13 cellular contexts compared by ENCODE assay signal in genomic region chr6:3389390-3390167, GRCh38.
DNase-seq lines count a peak whose midpoint lies in the region; ATAC-seq and TF ChIP-seq lines count a peak whose summit lies in the region.
"Had no signal": no experiment of that assay in that cellular context is flagged by ENCODE, and none has a peak within 500 bp of the region (broad histone marks: within the 10 kb centered on the region; RNA-seq: fewer than 3 reads in every experiment).

No MANE protein-coding gene starts in this region.

- no peak overlapping the region for H3K27ac Mint-ChIP-seq in activated CD4-positive, alpha-beta T cell treated with anti-CD3 and anti-CD28 coated beads, Interleukin-2, amount 10 ng/mL, durations not matched to agents 7 days and 5 days

- H3K4me1 Mint-ChIP-seq in activated CD4-positive, alpha-beta T cell treated with anti-CD3 and anti-CD28 coated beads, Interleukin-2, amount 10 ng/mL, durations not matched to agents 7 days and 5 days, result no peaks in the 10 kb centered on the region

- POLR2A ChIA-PET in activated CD4-positive, alpha-beta T cell treated with anti-CD3 and anti-CD28 coated beads, Interleukin-2, amount 10 ng/mL, durations not matched to agents 7 days and 5 days (lab: Charles Lee), result no interaction called here

- H3K36me3 Mint-ChIP-seq in activated CD4-positive, alpha-beta T cell treated with anti-CD3 and anti-CD28 coated beads, Interleukin-2, amount 10 ng/mL, durations not matched to agents 7 days and 5 days (ENCODE audit: low read depth), result no peaks in the 10 kb centered on the region

- H3K4me3 ChIP-seq in esophagus (ENCODE audit: low read depth in 1 of 2, low read length in 2 of 2), result no peak overlapping the region
- H3K4me3 ChIP-seq in lower lobe of right lung, result no peak overlapping the region
- no peak overlapping the region for H3K4me3 ChIP-seq in thyroid gland (replicated peaks in 1 of 3)
- H3K4me3 ChIP-seq: heart right ventricle had no signal

- no peaks in the 10 kb centered on the region for H3K27me3 Mint-ChIP-seq in activated CD4-positive, alpha-beta T cell treated with anti-CD3 and anti-CD28 coated beads, Interleukin-2, amount 10 ng/mL, durations not matched to agents 7 days and 5 days

- H3K27me3 ChIP-seq in esophagus (ENCODE audit: control insufficient read depth in 1 of 2, insufficient read depth in 2 of 2, low read length in 2 of 2) (no peaks in the 10 kb centered on the region), lower lobe of right lung (ENCODE audit: low read depth) (no peaks in the 10 kb centered on the region), thyroid gland (no peaks in the 10 kb centered on the region)
- H3K27me3 ChIP-seq: heart right ventricle had no signal

- TF ChIP-seq POLR2A in thyroid gland (IDR thresholded peaks at IDR 0.05), result no peak

- no peak overlapping the region for H3K4me3 Mint-ChIP-seq in activated CD4-positive, alpha-beta T cell treated with anti-CD3 and anti-CD28 coated beads, Interleukin-2, amount 10 ng/mL, durations not matched to agents 7 days and 5 days

- no peaks in the 10 kb centered on the region for H3K9me3 Mint-ChIP-seq in activated CD4-positive, alpha-beta T cell treated with anti-CD3 and anti-CD28 coated beads, Interleukin-2, amount 10 ng/mL, durations not matched to agents 7 days and 5 days

- WGBS in esophagus, 2 donors, result 41 to 54% methylated on average over 15 of the region's 15 CpGs
- 77 to 91% methylated on average over 15 of the region's 15 CpGs for whole genome bisulfite sequencing in thyroid gland, 2 donors

- H3K9me3 ChIP-seq in esophagus (ENCODE audit: control insufficient read depth in 2 of 2, insufficient read depth in 1 of 2, low read depth in 1 of 2, low read length in 1 of 2) (no peaks in the 10 kb centered on the region), lower lobe of right lung (no peaks in the 10 kb centered on the region), thyroid gland (no peaks in the 10 kb centered on the region)
- H3K9me3 ChIP-seq: heart right ventricle had no signal

- H3K4me1 ChIP-seq in esophagus (ENCODE audit: control insufficient read depth in 2 of 2, insufficient read depth in 2 of 2, low read length in 1 of 2) (peaks cover 12 to 20% of the 10 kb centered on the region in 2 donors), lower lobe of right lung (peaks cover 27% of the 10 kb centered on the region), thyroid gland (peaks cover 24 to 57% of the 10 kb centered on the region in 2 donors)

- ATAC-seq in lower lobe of right lung, result no peak

- intact Hi-C loops in lower lobe of right lung (cut with DNase I), result no loop called here
- intact Hi-C loops in thyroid gland (cut with DNase I), result loop anchor here (10.0 kb wide), 1 partner anchor 65 kb away; the partner anchor contains the start of gene SLC22A23

- CTCF ChIA-PET in activated CD4-positive, alpha-beta T cell treated with anti-CD3 and anti-CD28 coated beads, Interleukin-2, amount 10 ng/mL, durations not matched to agents 7 days and 5 days (lab: Charles Lee), result no interaction called here

- no peak for TF ChIP-seq CTCF in lower lobe of right lung (IDR thresholded peaks at IDR 0.05)
- no peak for TF ChIP-seq CTCF in thyroid gland (IDR thresholded peaks at IDR 0.05)

- H3K36me3 ChIP-seq in esophagus (ENCODE audit: control insufficient read depth in 2 of 2, insufficient read depth in 2 of 2, low read length in 1 of 2) (no peaks in the 10 kb centered on the region), lower lobe of right lung (no peaks in the 10 kb centered on the region), thyroid gland (no peaks in the 10 kb centered on the region)
- H3K36me3 ChIP-seq: heart right ventricle had no signal

- DNase-seq in NCI-H446 (lab: John Stamatoyannopoulos, UW), result peak; percentile 7 to 42
- DNase-seq in lower lobe of right lung, result no peak
- no peak for DNase-seq in thyroid gland
- DNase-seq in Kasumi-1 (lab: John Stamatoyannopoulos, UW), result no peak
- DNase-seq in activated CD4-positive, alpha-beta T cell treated with anti-CD3 and anti-CD28 coated beads, Interleukin-2, amount 10 ng/mL, durations not matched to agents 7 days and 5 days, result no peak
- DNase-seq in activated CD8-positive, alpha-beta memory T cell treated with anti-CD3 and anti-CD28 coated beads for 24 hours, result no peak
- DNase-seq in DMS79 treated with DMSO at 0.1 percent for 48 hours (lab: John Stamatoyannopoulos, UW), result no peak
- DNase-seq: activated CD4-positive, alpha-beta T cell treated with anti-CD3 and anti-CD28 coated beads, Interleukin-2, amount 50 U/mL, for 4 hours; NCI-H2107; SHP77 treated with DMSO at 0.1 percent for 48 hours had no signal

- H3K27ac ChIP-seq in esophagus (ENCODE audit: low read depth in 2 of 2, low read length in 1 of 2) (peak overlapping the region; percentile 91 to 93), lower lobe of right lung (peak overlapping the region; percentile 39), thyroid gland (peak overlapping the region in 2 of 3 donors; percentile 18 to 51)
- H3K27ac ChIP-seq: HL-60 had no signal

Comparison
In these comparisons a context has a peak if more than half of its experiments do, and no peak if none do; other contexts are left out.
1. DNase-seq: peak in NCI-H446 (2 of 2); none in lower lobe of right lung (single experiment), thyroid gland (0 of 2), Kasumi-1 (0 of 2), activated CD4-positive, alpha-beta T cell treated with anti-CD3 and anti-CD28 coated beads, Interleukin-2, amount 10 ng/mL, durations not matched to agents 7 days and 5 days (single experiment), activated CD8-positive, alpha-beta memory T cell treated with anti-CD3 and anti-CD28 coated beads for 24 hours (single experiment) and DMS79 treated with DMSO at 0.1 percent for 48 hours (single experiment).
2. H3K27ac ChIP-seq: peak in every context shown above with its lines; median percentile 92 in esophagus; 39 in lower lobe of right lung; 34 in thyroid gland.